Comparison of ENCODE assay signal across 11 cellular contexts in genomic region chr3:71244153-71245051, GRCh38.
A peak's percentile ranks its signal among the peaks of the same experiment; 100 is the strongest.
DNase-seq lines count a peak whose midpoint lies in the region; ATAC-seq, FAIRE-seq and TF ChIP-seq lines count a peak whose summit lies in the region.
"Had no signal": no experiment of that assay in that cellular context is flagged by ENCODE, and none has a peak within 500 bp of the region (broad histone marks: within the 10 kb centered on the region; RNA-seq: fewer than 3 reads in every experiment).

No MANE protein-coding gene starts in this region.

- no peaks in the 10 kb centered on the region for H3K9me2 ChIP-seq in GM23338 (ENCODE audit: insufficient read depth)

- H3K4me1 ChIP-seq in GM23338 (ENCODE audit: insufficient read depth): peaks cover 56% of the 10 kb centered on the region
- peaks cover 76% of the 10 kb centered on the region for H3K4me1 ChIP-seq in left ventricle myocardium inferior
- peaks cover 15% of the 10 kb centered on the region for H3K4me1 ChIP-seq in psoas muscle
- peaks cover 4 to 5% of the 10 kb centered on the region in 2 donors for H3K4me1 ChIP-seq in kidney (ENCODE audit: control insufficient read depth in 1 of 2, insufficient read depth in 1 of 2, low read depth in 1 of 2, low read length in 2 of 2)

- no peaks in the 10 kb centered on the region for H3F3A ChIP-seq in GM23338 (replicated peaks; ENCODE audit: low read depth)

- ATAC-seq in GM23338 (peak; percentile 12; the same call in 2 of the 3 replicates), activated B cell treated with CpG ODN at 0.5 μM for 24 hours (ENCODE audit: low read depth) (no peak), psoas muscle (peak; percentile 47 to 91 (median 76)), GM19463 (IDR thresholded peaks at IDR 0.05; ENCODE audit: unreplicated experiment) (no peak), HG02623 (IDR thresholded peaks at IDR 0.05; ENCODE audit: unreplicated experiment) (no peak)
- no peak for ATAC-seq in natural killer cell treated with Interleukin-12 subunit alpha and Interleukin-12 subunit beta and Interleukin-15 and Interleukin-18, amount 100 ng/mL, for 72 hours

- H3K36me3 Mint-ChIP-seq in GM23338 (ENCODE audit: low read depth) (no peaks in the 10 kb centered on the region), activated B cell treated with CpG ODN at 0.5 μM for 24 hours (ENCODE audit: low read depth) (peaks cover 19% of the 10 kb centered on the region)
- H3K36me3 Mint-ChIP-seq in natural killer cell treated with Interleukin-12 subunit alpha and Interleukin-12 subunit beta and Interleukin-15 and Interleukin-18, amount 100 ng/mL, for 72 hours: no peaks in the 10 kb centered on the region

- H3K9ac ChIP-seq in kidney (ENCODE audit: low read length in 2 of 2): no peak overlapping the region

- H3K9me3 Mint-ChIP-seq in GM23338 (no peaks in the 10 kb centered on the region), activated B cell treated with CpG ODN at 0.5 μM for 24 hours (no peaks in the 10 kb centered on the region)
- no peaks in the 10 kb centered on the region for H3K9me3 Mint-ChIP-seq in natural killer cell treated with Interleukin-12 subunit alpha and Interleukin-12 subunit beta and Interleukin-15 and Interleukin-18, amount 100 ng/mL, for 72 hours

- no peak for TF ChIP-seq CTCF in GM23338 (conservative IDR thresholded peaks at IDR 0.05; ENCODE audit: low read depth in 2 of 2)
- no peak for TF ChIP-seq CTCF in activated B cell treated with CpG ODN at 0.5 μM for 24 hours (IDR thresholded peaks at IDR 0.05)
- TF ChIP-seq CTCF in left ventricle myocardium inferior (IDR thresholded peaks at IDR 0.05; ENCODE audit: borderline replicate concordance): no peak
- no peak for TF ChIP-seq CTCF in psoas muscle (IDR thresholded peaks at IDR 0.05)
- no peak for TF ChIP-seq CTCF in kidney (IDR thresholded peaks at IDR 0.05; ENCODE audit: borderline replicate concordance, extremely low read depth, insufficient read depth)

- peak overlapping the region; percentile 44 for H3K4me3 Mint-ChIP-seq in GM23338
- no peak overlapping the region for H3K4me3 Mint-ChIP-seq in activated B cell treated with CpG ODN at 0.5 μM for 24 hours
- no peak overlapping the region for H3K4me3 Mint-ChIP-seq in natural killer cell treated with Interleukin-12 subunit alpha and Interleukin-12 subunit beta and Interleukin-15 and Interleukin-18, amount 100 ng/mL, for 72 hours

- H3K9me3 ChIP-seq in left ventricle myocardium inferior (replicated peaks) (no peaks in the 10 kb centered on the region), psoas muscle (no peaks in the 10 kb centered on the region), kidney (ENCODE audit: control insufficient read depth in 1 of 2, low read length in 2 of 2) (no peaks in the 10 kb centered on the region)

- CTCF ChIA-PET in activated B cell treated with CpG ODN at 0.5 μM for 24 hours (lab: Charles Lee): no interaction called here

- H3K79me2 ChIP-seq in GM23338 (replicated peaks; ENCODE audit: insufficient read depth): peaks cover 5% of the 10 kb centered on the region

- H3K27ac ChIP-seq in GM23338 (ENCODE audit: low read depth) (peak overlapping the region; percentile 75), left ventricle myocardium inferior (replicated peaks) (peak overlapping the region; percentile 78), psoas muscle (no peak overlapping the region), kidney (ENCODE audit: low read depth in 2 of 2, low read length in 2 of 2) (no peak overlapping the region)
- H3K27ac ChIP-seq: RWPE1 had no signal

- peak overlapping the region; percentile 71 for H3K4me2 ChIP-seq in GM23338

- H3K27me3 Mint-ChIP-seq in GM23338 (ENCODE audit: insufficient read depth, low read depth, poor library complexity) (peaks cover 2% of the 10 kb centered on the region), activated B cell treated with CpG ODN at 0.5 μM for 24 hours (no peaks in the 10 kb centered on the region)
- no peaks in the 10 kb centered on the region for H3K27me3 Mint-ChIP-seq in natural killer cell treated with Interleukin-12 subunit alpha and Interleukin-12 subunit beta and Interleukin-15 and Interleukin-18, amount 100 ng/mL, for 72 hours

- H3K36me3 ChIP-seq in GM23338 (ENCODE audit: insufficient read depth) (no peaks in the 10 kb centered on the region), left ventricle myocardium inferior (no peaks in the 10 kb centered on the region), psoas muscle (ENCODE audit: insufficient read depth in 1 of 2, low read depth in 1 of 2) (no peaks in the 10 kb centered on the region), kidney (ENCODE audit: control insufficient read depth in 1 of 2, insufficient read depth in 2 of 2, low read length in 2 of 2) (no peaks in the 10 kb centered on the region)

- 62 to 69% (median 65%) methylated on average over 11 of the region's 11 CpGs for WGBS in psoas muscle, 3 donors

- H2AFZ ChIP-seq in GM23338: no peak overlapping the region

- POLR2A ChIA-PET in activated B cell treated with CpG ODN at 0.5 μM for 24 hours (lab: Charles Lee): interaction anchor here (0.6 kb wide), 1 partner anchor 16 kb away, joined by 3 read pairs; no protein-coding TSS in a partner anchor

- H3K27me3 ChIP-seq in GM23338 (ENCODE audit: insufficient read depth) (no peaks in the 10 kb centered on the region), left ventricle myocardium inferior (ENCODE audit: low read depth) (no peaks in the 10 kb centered on the region), psoas muscle (ENCODE audit: insufficient read depth in 3 of 3, low read length in 2 of 3) (no peaks in the 10 kb centered on the region)

- H4K20me1 ChIP-seq in GM23338 (replicated peaks; ENCODE audit: insufficient read depth): no peaks in the 10 kb centered on the region

- FAIRE-seq in kidney (lab: Jason Lieb, UNC): no peak

- intact Hi-C loops in activated B cell treated with CpG ODN at 0.5 μM for 24 hours (cut with micrococcal nuclease) (no loop called here), left ventricle myocardium inferior (cut with micrococcal nuclease) (no loop called here), psoas muscle (cut with DNase I) (loop anchor here in 1 of 2 donors (10.0 kb wide), 2 partner anchors 240 to 330 kb away; no protein-coding TSS in a partner anchor), kidney (cut with DNase I) (no loop called here)

- no peak for DNase-seq in GM23338 (ENCODE audit: low spot score)
- no peak for DNase-seq in activated B cell treated with CpG ODN at 0.5 μM for 24 hours
- peak; percentile 46 for DNase-seq in left ventricle myocardium inferior
- DNase-seq in psoas muscle: peak in 1 of 2 donors; percentile 21
- DNase-seq in natural killer cell treated with Interleukin-12 subunit alpha and Interleukin-12 subunit beta and Interleukin-15 and Interleukin-18, amount 100 ng/mL, for 72 hours (ENCODE audit: low spot score): no peak
- no peak for DNase-seq in kidney
- DNase-seq: effector memory CD4-positive, alpha-beta T cell; NCI-H1105 had no signal

- H3K27ac Mint-ChIP-seq in GM23338 (peak overlapping the region; percentile 83), activated B cell treated with CpG ODN at 0.5 μM for 24 hours (peak overlapping the region; percentile 62)
- no peak overlapping the region for H3K27ac Mint-ChIP-seq in natural killer cell treated with Interleukin-12 subunit alpha and Interleukin-12 subunit beta and Interleukin-15 and Interleukin-18, amount 100 ng/mL, for 72 hours

- H3K4me1 Mint-ChIP-seq in GM23338: peaks cover 68% of the 10 kb centered on the region
- H3K4me1 Mint-ChIP-seq in activated B cell treated with CpG ODN at 0.5 μM for 24 hours: peaks cover 66% of the 10 kb centered on the region
- no peaks in the 10 kb centered on the region for H3K4me1 Mint-ChIP-seq in natural killer cell treated with Interleukin-12 subunit alpha and Interleukin-12 subunit beta and Interleukin-15 and Interleukin-18, amount 100 ng/mL, for 72 hours (ENCODE audit: low read depth in 2 of 2)

- peak overlapping the region; percentile 28 for H3K4me3 ChIP-seq in GM23338
- H3K4me3 ChIP-seq in left ventricle myocardium inferior: peak overlapping the region; percentile 62
- peak overlapping the region; percentile 28 for H3K4me3 ChIP-seq in psoas muscle
- no peak overlapping the region for H3K4me3 ChIP-seq in kidney (ENCODE audit: low read length in 2 of 2)

TF ChIP-seq in GM23338, 12 proteins besides CTCF, POLR2A, EP300 and RAD21 (continues in another document):
- TF ChIP-seq JUNB (IDR thresholded peaks at IDR 0.05; ENCODE audit: unreplicated experiment) (no peak), REST (IDR thresholded peaks at IDR 0.05; ENCODE audit: unreplicated experiment) (no peak), ETS1 (IDR thresholded peaks at IDR 0.05) (no peak), EZH2 (IDR thresholded peaks at IDR 0.05; ENCODE audit: low read depth, unreplicated experiment) (no peak)

Comparison
In these comparisons a context has a peak if more than half of its experiments do, and no peak if none do; other contexts are left out.
1. ATAC-seq: peak in GM23338 (single experiment) and psoas muscle (4 of 4); none in activated B cell treated with CpG ODN at 0.5 μM for 24 hours (single experiment), GM19463 (single experiment), natural killer cell treated with Interleukin-12 subunit alpha and Interleukin-12 subunit beta and Interleukin-15 and Interleukin-18, amount 100 ng/mL, for 72 hours (0 of 2) and HG02623 (single experiment).
2. H3K27ac ChIP-seq: peak in GM23338 (single experiment) and left ventricle myocardium inferior (single experiment); none in psoas muscle (single experiment) and kidney (0 of 2).
3. H3K4me3 ChIP-seq: peak in GM23338 (single experiment), left ventricle myocardium inferior (single experiment) and psoas muscle (single experiment); none in kidney (0 of 2).
4. H3K27ac Mint-ChIP-seq: peak in GM23338 (single experiment) and activated B cell treated with CpG ODN at 0.5 μM for 24 hours (single experiment); none in natural killer cell treated with Interleukin-12 subunit alpha and Interleukin-12 subunit beta and Interleukin-15 and Interleukin-18, amount 100 ng/mL, for 72 hours (0 of 2).